8 cellular contexts compared by ENCODE assay signal in genomic region chr2:26345284-26345553, GRCh38. TPM values are rescaled to one million over a fixed set of nuclear protein-coding genes. Genes with fewer than 3 reads are reported as not detected.
DNase-seq lines count a peak whose midpoint lies in the region; ATAC-seq and TF ChIP-seq lines count a peak whose summit lies in the region.

No MANE protein-coding gene starts in this region.

- peak overlapping the region; percentile 89 for H3K4me3 ChIP-seq in left ventricle myocardium inferior
- peak overlapping the region; percentile 74 to 94 for H3K4me3 ChIP-seq in ascending aorta
- H3K4me3 ChIP-seq in lung, result peak overlapping the region; percentile 92
- peak overlapping the region; percentile 71 to 96 for H3K4me3 ChIP-seq in uterus

- no peak for ATAC-seq in left ventricle myocardium superior
- no peak for ATAC-seq in lung (ENCODE audit: insufficient read depth, low FRiP score)
- ATAC-seq in HG03565 (IDR thresholded peaks at IDR 0.05; ENCODE audit: unreplicated experiment), result no peak

- TF ChIP-seq POLR2A in uterus (IDR thresholded peaks at IDR 0.05), result no peak

- TF ChIP-seq CTCF in left ventricle myocardium inferior (IDR thresholded peaks at IDR 0.05; ENCODE audit: borderline replicate concordance) (no peak), ascending aorta (IDR thresholded peaks at IDR 0.05) (no peak), lung (IDR thresholded peaks at IDR 0.05; ENCODE audit: control extremely low read depth, extremely low read depth) (no peak), uterus (IDR thresholded peaks at IDR 0.05) (no peak)

- H3K27ac ChIP-seq in left ventricle myocardium inferior (replicated peaks) (peak overlapping the region; percentile 95), ascending aorta (peak overlapping the region; percentile 82 to 84), lung (ENCODE audit: low read depth in 1 of 2, low read length in 1 of 2) (peak overlapping the region; percentile 92 to 96), uterus (peak overlapping the region; percentile 91 to 95)

- intact Hi-C loops in left ventricle myocardium inferior (cut with micrococcal nuclease), result no loop called here
- intact Hi-C loops in left ventricle myocardium superior (cut with micrococcal nuclease), result no loop called here
- intact Hi-C loops in ascending aorta (cut with DNase I), result loop anchor here (2.0 to 10.0 kb wide), 4 partner anchors 313 to 1300 kb away; partner anchors contain the start of genes ASXL2, EFR3B, KIF3C and RAB10
- intact Hi-C loops in uterus (cut with DNase I; ENCODE audit: low total_unique reads), result no loop called here

- peaks cover 42% of the 10 kb centered on the region for H3K4me1 ChIP-seq in left ventricle myocardium inferior
- peaks cover 6 to 20% of the 10 kb centered on the region in 2 donors for H3K4me1 ChIP-seq in ascending aorta
- peaks cover 1 to 13% of the 10 kb centered on the region in 2 donors for H3K4me1 ChIP-seq in lung (ENCODE audit: control insufficient read depth in 2 of 2, insufficient read depth in 2 of 2, low read length in 2 of 2)
- peaks cover 7 to 9% of the 10 kb centered on the region in 2 donors for H3K4me1 ChIP-seq in uterus

- H3K36me3 ChIP-seq in left ventricle myocardium inferior (no peaks in the 10 kb centered on the region), ascending aorta (no peaks in the 10 kb centered on the region), lung (ENCODE audit: control insufficient read depth in 2 of 2, insufficient read depth in 2 of 2, low read length in 2 of 2) (peaks cover 0 to 1% of the 10 kb centered on the region in 2 donors), uterus (no peaks in the 10 kb centered on the region)

- no peak for DNase-seq in left ventricle myocardium inferior
- no peak for DNase-seq in left ventricle myocardium superior
- DNase-seq in ascending aorta (ENCODE audit: low spot score in 2 of 2), result no peak
- no peak for DNase-seq in lung (ENCODE audit: low spot score)
- DNase-seq in uterus, result no peak
- DNase-seq in NCI-H2029 treated with DMSO at 0.1 percent for 48 hours (lab: John Stamatoyannopoulos, UW), result no peak
- no peak for DNase-seq in occipital lobe (lab: John Stamatoyannopoulos, UW)

- 0% methylated on average over 9 of the region's 9 CpGs for WGBS in lung, 2 donors

- H3K27me3 ChIP-seq in left ventricle myocardium inferior (ENCODE audit: low read depth) (no peaks in the 10 kb centered on the region), ascending aorta (no peaks in the 10 kb centered on the region), lung (ENCODE audit: control insufficient read depth, insufficient read depth) (no peaks in the 10 kb centered on the region), uterus (no peaks in the 10 kb centered on the region)

- H3K9me3 ChIP-seq in left ventricle myocardium inferior (replicated peaks) (no peaks in the 10 kb centered on the region), ascending aorta (no peaks in the 10 kb centered on the region), lung (ENCODE audit: control insufficient read depth in 2 of 2, insufficient read depth in 1 of 2, low read length in 1 of 2) (no peaks in the 10 kb centered on the region), uterus (no peaks in the 10 kb centered on the region)

RNA-seq across cellular contexts. Expression of gene SELENOI, which starts 0.7 kb away (rescaled TPM):
- total RNA-seq in left ventricle myocardium inferior (10.8 TPM), left ventricle myocardium superior (14.5 TPM), ascending aorta (2.2 TPM), lung (10 to 100 TPM; 27.7 to 36.6 TPM), uterus (10 to 100 TPM in 2 of 4 donors, 1 to 10 TPM in 2; 2.8 to 27.9 (median 13.1) TPM), occipital lobe (70.2 TPM)
- 1 to 10 TPM; 3.2 to 6.3 TPM for polyA plus RNA-seq in lung

RNA-seq across cellular contexts. Expression of gene ADGRF3, which starts 1.4 kb away (rescaled TPM):
- total RNA-seq in left ventricle myocardium inferior, result not detected
- total RNA-seq in left ventricle myocardium superior, result not detected
- total RNA-seq in ascending aorta, result not detected
- total RNA-seq in lung, result under 1 TPM; 0.20 to 0.28 TPM
- polyA plus RNA-seq in lung, result 1 to 10 TPM in 1 of 2 donors, under 1 TPM in 1; 0.10 to 3.9 TPM
- under 1 TPM in 2 of 4 donors, not detected in 2; 0.21 to 0.27 TPM for total RNA-seq in uterus
- total RNA-seq in occipital lobe, result 0.16 TPM

RNA-seq across cellular contexts. Expression of gene DRC1, which starts 56.5 kb away (rescaled TPM):
- not detected for total RNA-seq in left ventricle myocardium inferior
- total RNA-seq in left ventricle myocardium superior, result not detected
- total RNA-seq in ascending aorta, result not detected
- total RNA-seq in lung, result 10 to 100 TPM; 12.2 to 18.4 TPM
- polyA plus RNA-seq in lung, result 1 to 10 TPM; 2.5 to 5.4 TPM
- total RNA-seq in uterus, result 1 to 10 TPM in 2 of 4 donors, under 1 TPM in 1, not detected in 1; 0.85 to 2.4 (median 1.9) TPM
- total RNA-seq in occipital lobe, result 5.6 TPM
